Comparison of ENCODE assay signal across 16 cellular contexts in genomic region chr1:32919811-32920733, GRCh38. TPM values are rescaled to one million over a fixed set of nuclear protein-coding genes. Genes with fewer than 3 reads are reported as not detected.
A peak's percentile ranks its signal among the peaks of the same experiment; 100 is the strongest.
DNase-seq lines count a peak whose midpoint lies in the region; ATAC-seq and TF ChIP-seq lines count a peak whose summit lies in the region.
"Had no signal": no experiment of that assay in that cellular context is flagged by ENCODE, and none has a peak within 500 bp of the region (broad histone marks: within the 10 kb centered on the region; RNA-seq: fewer than 3 reads in every experiment).

No MANE protein-coding gene starts in this region.

- H3K4me3 Mint-ChIP-seq in natural killer cell treated with Interleukin-12 subunit alpha and Interleukin-12 subunit beta and Interleukin-15 and Interleukin-18, amount 100 ng/mL, for 72 hours, result peak overlapping the region; percentile 24
- H3K4me3 Mint-ChIP-seq in natural killer cell, result no peak overlapping the region
- H3K4me3 Mint-ChIP-seq: activated T-helper 17 cell treated with anti-CD3 and anti-CD28 coated beads, Interleukin-2, amount 50 U/mL, for 72 hours; IgD-negative memory B cell had no signal

- peaks cover 33 to 52% of the 10 kb centered on the region in 2 donors for H3K27me3 Mint-ChIP-seq in natural killer cell treated with Interleukin-12 subunit alpha and Interleukin-12 subunit beta and Interleukin-15 and Interleukin-18, amount 100 ng/mL, for 72 hours
- H3K27me3 Mint-ChIP-seq in natural killer cell (ENCODE audit: low read depth in 2 of 2), result peaks cover 59 to 68% of the 10 kb centered on the region in 2 donors

- H3K4me1 ChIP-seq in smooth muscle cell (ENCODE audit: low read depth), result peaks cover 6% of the 10 kb centered on the region
- H3K4me1 ChIP-seq: colonic mucosa had no signal

- H2AFZ ChIP-seq in smooth muscle cell (ENCODE audit: low read depth), result peak overlapping the region; percentile 68

- WGBS in smooth muscle cell (ENCODE audit: low lambda C conversion rate), result 87% methylated on average over 11 of the region's 11 CpGs

- H3K27ac ChIP-seq in smooth muscle cell (ENCODE audit: low read depth), result peak overlapping the region; percentile 67
- H3K27ac ChIP-seq: colonic mucosa, thoracic aorta had no signal

- DNase-seq in natural killer cell treated with Interleukin-12 subunit alpha and Interleukin-12 subunit beta and Interleukin-15 and Interleukin-18, amount 100 ng/mL, for 72 hours (ENCODE audit: low spot score), result no peak
- DNase-seq in natural killer cell (no peak), fibroblast of pulmonary artery (ENCODE audit: low read depth) (peak; percentile 71), smooth muscle cell (lab: John Stamatoyannopoulos, UW; ENCODE audit: unreplicated experiment) (no peak), NAMALWA (ENCODE audit: low spot score) (no peak), NCI-H128 (lab: John Stamatoyannopoulos, UW; ENCODE audit: unreplicated experiment) (no peak)
- no peak for DNase-seq in stimulated activated CD4-positive, alpha-beta T cell treated with anti-CD3 and anti-CD28 coated beads, Interleukin-15, amount 100 ng/mL, for 24 hours
- DNase-seq: activated CD4-positive, CD25-positive, alpha-beta regulatory T cell treated with anti-CD3 and anti-CD28 coated beads, Interleukin-2, amount 50 U/mL, for 72 hours; AML-193; colonic mucosa; RPMI8226 had no signal

- H4K20me1 ChIP-seq in smooth muscle cell (ENCODE audit: low read depth), result no peaks in the 10 kb centered on the region

- peaks cover 29 to 45% of the 10 kb centered on the region in 2 donors for H3K4me1 Mint-ChIP-seq in natural killer cell treated with Interleukin-12 subunit alpha and Interleukin-12 subunit beta and Interleukin-15 and Interleukin-18, amount 100 ng/mL, for 72 hours (ENCODE audit: low read depth in 2 of 2)
- H3K4me1 Mint-ChIP-seq in natural killer cell, result peaks cover 18 to 24% of the 10 kb centered on the region in 2 donors

- TF ChIP-seq CTCF in natural killer cell (IDR thresholded peaks at IDR 0.05), result no peak
- TF ChIP-seq CTCF in fibroblast of pulmonary artery (IDR thresholded peaks at IDR 0.05; ENCODE audit: low read length, missing control alignments), result no peak
- TF ChIP-seq CTCF in smooth muscle cell (IDR thresholded peaks at IDR 0.05; ENCODE audit: borderline replicate concordance, insufficient read depth, poor library complexity, severe bottlenecking), result no peak

- H3K4me3 ChIP-seq in fibroblast of pulmonary artery (replicated peaks; ENCODE audit: low read depth, low read length) (no peak overlapping the region), smooth muscle cell (no peak overlapping the region)
- H3K4me3 ChIP-seq: colonic mucosa, gastrocnemius medialis, thoracic aorta had no signal

- no peaks in the 10 kb centered on the region for H3K36me3 Mint-ChIP-seq in natural killer cell treated with Interleukin-12 subunit alpha and Interleukin-12 subunit beta and Interleukin-15 and Interleukin-18, amount 100 ng/mL, for 72 hours
- no peaks in the 10 kb centered on the region for H3K36me3 Mint-ChIP-seq in natural killer cell

- H3K36me3 ChIP-seq in smooth muscle cell (ENCODE audit: low read depth), result no peaks in the 10 kb centered on the region
- H3K36me3 ChIP-seq: colonic mucosa, gastrocnemius medialis, thoracic aorta had no signal

- peak; percentile 64 to 72 for ATAC-seq in natural killer cell treated with Interleukin-12 subunit alpha and Interleukin-12 subunit beta and Interleukin-15 and Interleukin-18, amount 100 ng/mL, for 72 hours
- ATAC-seq in natural killer cell (no peak), SK-N-SH treated with all-trans-retinoic acid at 6 μM for 48 hours (peak; percentile 26; the same call in 2 of the 3 replicates)
- ATAC-seq: activated T-helper 17 cell treated with anti-CD3 and anti-CD28 coated beads, Interleukin-2, amount 50 U/mL, for 72 hours had no signal

- H3K27ac Mint-ChIP-seq in natural killer cell treated with Interleukin-12 subunit alpha and Interleukin-12 subunit beta and Interleukin-15 and Interleukin-18, amount 100 ng/mL, for 72 hours, result peak overlapping the region; percentile 7 to 78
- H3K27ac Mint-ChIP-seq in natural killer cell, result no peak overlapping the region
- H3K27ac Mint-ChIP-seq: activated T-helper 17 cell treated with anti-CD3 and anti-CD28 coated beads, Interleukin-2, amount 50 U/mL, for 72 hours; IgD-negative memory B cell had no signal

- no peaks in the 10 kb centered on the region for H3F3A ChIP-seq in smooth muscle cell (ENCODE audit: low read depth)

- no peaks in the 10 kb centered on the region for H3K9me3 ChIP-seq in smooth muscle cell (replicated peaks; ENCODE audit: low read depth)
- H3K9me3 ChIP-seq: colonic mucosa, gastrocnemius medialis, thoracic aorta had no signal

- H3K27me3 ChIP-seq in smooth muscle cell (ENCODE audit: low read depth), result no peaks in the 10 kb centered on the region
- H3K27me3 ChIP-seq: colonic mucosa had no signal

- H3K4me2 ChIP-seq in smooth muscle cell, result peak overlapping the region; percentile 67

- H3K79me2 ChIP-seq in smooth muscle cell (ENCODE audit: low read depth), result no peaks in the 10 kb centered on the region

- no peak overlapping the region for H3K9ac ChIP-seq in smooth muscle cell (ENCODE audit: low read depth)

- intact Hi-C loops in natural killer cell (cut with micrococcal nuclease), result no loop called here

- no peaks in the 10 kb centered on the region for H3K9me3 Mint-ChIP-seq in natural killer cell treated with Interleukin-12 subunit alpha and Interleukin-12 subunit beta and Interleukin-15 and Interleukin-18, amount 100 ng/mL, for 72 hours
- no peaks in the 10 kb centered on the region for H3K9me3 Mint-ChIP-seq in natural killer cell
- H3K9me3 Mint-ChIP-seq: activated T-helper 17 cell treated with anti-CD3 and anti-CD28 coated beads, Interleukin-2, amount 50 U/mL, for 72 hours had no signal

TF ChIP-seq in SK-N-SH treated with all-trans-retinoic acid at 6 μM for 48 hours, 23 proteins besides CTCF, POLR2A, EP300 and RAD21:
- no peak for TF ChIP-seq TOX (CRISPR knock-in tag; IDR thresholded peaks at IDR 0.05; ENCODE audit: borderline replicate concordance)
- TF ChIP-seq ZFP3 (CRISPR knock-in tag; IDR thresholded peaks at IDR 0.05), result no peak
- no peak for TF ChIP-seq CSDC2 (CRISPR knock-in tag; IDR thresholded peaks at IDR 0.05)
- no peak for TF ChIP-seq ZNF565 (CRISPR knock-in tag; conservative IDR thresholded peaks at IDR 0.05; ENCODE audit: low read depth)

RNA-seq across cellular contexts. Expression of gene TMEM54, which starts 18.9 kb away (rescaled TPM):
- 1 to 10 TPM; 2.5 to 5.9 TPM for total RNA-seq in natural killer cell treated with Interleukin-12 subunit alpha and Interleukin-12 subunit beta and Interleukin-15 and Interleukin-18, amount 100 ng/mL, for 72 hours
- total RNA-seq in natural killer cell (not detected), smooth muscle cell (40.9 and 84.1 TPM in 2 replicates)
- 59.0 and 98.5 TPM in 2 replicates for polyA plus RNA-seq in smooth muscle cell
- polyA plus RNA-seq: IgD-negative memory B cell had no signal

RNA-seq across cellular contexts. Expression of gene HPCA, which starts 33.8 kb away (rescaled TPM):
- total RNA-seq in natural killer cell treated with Interleukin-12 subunit alpha and Interleukin-12 subunit beta and Interleukin-15 and Interleukin-18, amount 100 ng/mL, for 72 hours, result under 1 TPM in 1 of 2 donors, not detected in 1; 0.38 TPM
- total RNA-seq in natural killer cell (under 1 TPM in 1 of 3 donors, not detected in 2; 0.59 TPM), smooth muscle cell (not detected in 2 replicates)
- polyA plus RNA-seq in smooth muscle cell, result 0.24 TPM in 1 of 2 replicates, not detected in the other
- total RNA-seq: gastrocnemius medialis, thoracic aorta had no signal
- polyA plus RNA-seq: IgD-negative memory B cell had no signal

RNA-seq across cellular contexts. Expression of gene RNF19B, which starts 44.5 kb away (rescaled TPM):
- total RNA-seq in natural killer cell treated with Interleukin-12 subunit alpha and Interleukin-12 subunit beta and Interleukin-15 and Interleukin-18, amount 100 ng/mL, for 72 hours, result 100 to 1,000 TPM in 1 of 2 donors, 10 to 100 TPM in 1; 92.0 to 246 TPM
- total RNA-seq in natural killer cell (100 to 1,000 TPM in 1 of 3 donors, 10 to 100 TPM in 2; 44.2 to 110 (median 54.3) TPM), smooth muscle cell (11.2 and 13.5 TPM in 2 replicates)
- polyA plus RNA-seq in smooth muscle cell, result 12.3 and 13.8 TPM in 2 replicates

RNA-seq across cellular contexts. Expression of gene FNDC5, which starts 49.4 kb away (rescaled TPM):
- not detected for total RNA-seq in natural killer cell treated with Interleukin-12 subunit alpha and Interleukin-12 subunit beta and Interleukin-15 and Interleukin-18, amount 100 ng/mL, for 72 hours
- total RNA-seq in natural killer cell (under 1 TPM in 1 of 3 donors, not detected in 2; 0.36 TPM), smooth muscle cell (not detected in 2 replicates)
- polyA plus RNA-seq in smooth muscle cell, result not detected in 2 replicates
- total RNA-seq: activated T-helper 17 cell treated with anti-CD3 and anti-CD28 coated beads, Interleukin-2, amount 50 U/mL, for 72 hours had no signal
- polyA plus RNA-seq: IgD-negative memory B cell had no signal

Comparison
In these comparisons a context has a peak if more than half of its experiments do, and no peak if none do; other contexts are left out.
1. ATAC-seq: peak in natural killer cell treated with Interleukin-12 subunit alpha and Interleukin-12 subunit beta and Interleukin-15 and Interleukin-18, amount 100 ng/mL, for 72 hours (2 of 2) and SK-N-SH treated with all-trans-retinoic acid at 6 μM for 48 hours (single experiment); none in natural killer cell (0 of 3).
2. H3K27ac Mint-ChIP-seq: peak in natural killer cell treated with Interleukin-12 subunit alpha and Interleukin-12 subunit beta and Interleukin-15 and Interleukin-18, amount 100 ng/mL, for 72 hours (2 of 2); none in natural killer cell (0 of 2).